ENCODE assay signal across 1 cellular context in the genomic region with DNA sequence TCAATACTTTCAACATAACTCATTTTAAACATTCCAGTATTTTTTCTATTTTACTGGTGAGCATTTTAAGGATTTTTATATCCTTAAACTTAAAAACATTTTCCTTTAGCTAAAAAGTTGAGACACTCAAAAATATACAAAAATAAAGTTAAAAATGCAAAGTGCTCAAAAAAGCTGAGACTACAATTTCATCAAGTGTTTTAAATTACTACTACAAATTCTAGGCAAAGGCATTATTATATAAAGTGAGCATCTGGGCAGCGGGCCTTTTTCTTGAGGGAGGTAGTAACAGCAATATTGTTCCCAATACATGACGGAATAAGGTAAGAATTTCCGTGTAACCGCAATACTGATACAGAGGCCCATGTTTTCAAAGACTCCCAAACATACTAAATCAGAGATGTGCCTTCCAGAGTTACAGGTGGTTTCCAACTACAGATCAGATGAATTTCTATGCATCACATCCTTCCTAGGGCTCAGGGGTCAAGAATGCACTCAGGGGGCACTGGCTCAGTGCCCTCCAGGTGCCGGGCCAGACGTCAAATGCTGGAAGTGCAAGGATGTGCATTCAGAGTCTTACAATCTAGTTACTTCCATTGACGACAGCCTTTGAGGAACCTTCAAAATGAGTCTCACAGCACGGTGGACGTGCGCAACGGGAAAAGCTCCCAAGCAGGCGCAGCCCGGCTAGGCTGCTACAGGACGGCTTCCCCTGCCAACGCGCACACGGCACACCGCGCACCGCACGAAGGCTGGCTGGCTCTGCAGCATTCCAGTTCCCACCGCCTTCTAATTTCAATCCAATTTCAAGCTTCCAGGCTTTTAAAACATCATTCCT.
A peak's percentile ranks its signal among the peaks of the same experiment; 100 is the strongest.
TF ChIP-seq lines count a peak whose summit lies in the region.

No MANE protein-coding gene starts in this region.

TF ChIP-seq in K562, 482 proteins besides CTCF, POLR2A, EP300 and RAD21 (continued from another document and continues in another):
- TF ChIP-seq, protein P1, sequence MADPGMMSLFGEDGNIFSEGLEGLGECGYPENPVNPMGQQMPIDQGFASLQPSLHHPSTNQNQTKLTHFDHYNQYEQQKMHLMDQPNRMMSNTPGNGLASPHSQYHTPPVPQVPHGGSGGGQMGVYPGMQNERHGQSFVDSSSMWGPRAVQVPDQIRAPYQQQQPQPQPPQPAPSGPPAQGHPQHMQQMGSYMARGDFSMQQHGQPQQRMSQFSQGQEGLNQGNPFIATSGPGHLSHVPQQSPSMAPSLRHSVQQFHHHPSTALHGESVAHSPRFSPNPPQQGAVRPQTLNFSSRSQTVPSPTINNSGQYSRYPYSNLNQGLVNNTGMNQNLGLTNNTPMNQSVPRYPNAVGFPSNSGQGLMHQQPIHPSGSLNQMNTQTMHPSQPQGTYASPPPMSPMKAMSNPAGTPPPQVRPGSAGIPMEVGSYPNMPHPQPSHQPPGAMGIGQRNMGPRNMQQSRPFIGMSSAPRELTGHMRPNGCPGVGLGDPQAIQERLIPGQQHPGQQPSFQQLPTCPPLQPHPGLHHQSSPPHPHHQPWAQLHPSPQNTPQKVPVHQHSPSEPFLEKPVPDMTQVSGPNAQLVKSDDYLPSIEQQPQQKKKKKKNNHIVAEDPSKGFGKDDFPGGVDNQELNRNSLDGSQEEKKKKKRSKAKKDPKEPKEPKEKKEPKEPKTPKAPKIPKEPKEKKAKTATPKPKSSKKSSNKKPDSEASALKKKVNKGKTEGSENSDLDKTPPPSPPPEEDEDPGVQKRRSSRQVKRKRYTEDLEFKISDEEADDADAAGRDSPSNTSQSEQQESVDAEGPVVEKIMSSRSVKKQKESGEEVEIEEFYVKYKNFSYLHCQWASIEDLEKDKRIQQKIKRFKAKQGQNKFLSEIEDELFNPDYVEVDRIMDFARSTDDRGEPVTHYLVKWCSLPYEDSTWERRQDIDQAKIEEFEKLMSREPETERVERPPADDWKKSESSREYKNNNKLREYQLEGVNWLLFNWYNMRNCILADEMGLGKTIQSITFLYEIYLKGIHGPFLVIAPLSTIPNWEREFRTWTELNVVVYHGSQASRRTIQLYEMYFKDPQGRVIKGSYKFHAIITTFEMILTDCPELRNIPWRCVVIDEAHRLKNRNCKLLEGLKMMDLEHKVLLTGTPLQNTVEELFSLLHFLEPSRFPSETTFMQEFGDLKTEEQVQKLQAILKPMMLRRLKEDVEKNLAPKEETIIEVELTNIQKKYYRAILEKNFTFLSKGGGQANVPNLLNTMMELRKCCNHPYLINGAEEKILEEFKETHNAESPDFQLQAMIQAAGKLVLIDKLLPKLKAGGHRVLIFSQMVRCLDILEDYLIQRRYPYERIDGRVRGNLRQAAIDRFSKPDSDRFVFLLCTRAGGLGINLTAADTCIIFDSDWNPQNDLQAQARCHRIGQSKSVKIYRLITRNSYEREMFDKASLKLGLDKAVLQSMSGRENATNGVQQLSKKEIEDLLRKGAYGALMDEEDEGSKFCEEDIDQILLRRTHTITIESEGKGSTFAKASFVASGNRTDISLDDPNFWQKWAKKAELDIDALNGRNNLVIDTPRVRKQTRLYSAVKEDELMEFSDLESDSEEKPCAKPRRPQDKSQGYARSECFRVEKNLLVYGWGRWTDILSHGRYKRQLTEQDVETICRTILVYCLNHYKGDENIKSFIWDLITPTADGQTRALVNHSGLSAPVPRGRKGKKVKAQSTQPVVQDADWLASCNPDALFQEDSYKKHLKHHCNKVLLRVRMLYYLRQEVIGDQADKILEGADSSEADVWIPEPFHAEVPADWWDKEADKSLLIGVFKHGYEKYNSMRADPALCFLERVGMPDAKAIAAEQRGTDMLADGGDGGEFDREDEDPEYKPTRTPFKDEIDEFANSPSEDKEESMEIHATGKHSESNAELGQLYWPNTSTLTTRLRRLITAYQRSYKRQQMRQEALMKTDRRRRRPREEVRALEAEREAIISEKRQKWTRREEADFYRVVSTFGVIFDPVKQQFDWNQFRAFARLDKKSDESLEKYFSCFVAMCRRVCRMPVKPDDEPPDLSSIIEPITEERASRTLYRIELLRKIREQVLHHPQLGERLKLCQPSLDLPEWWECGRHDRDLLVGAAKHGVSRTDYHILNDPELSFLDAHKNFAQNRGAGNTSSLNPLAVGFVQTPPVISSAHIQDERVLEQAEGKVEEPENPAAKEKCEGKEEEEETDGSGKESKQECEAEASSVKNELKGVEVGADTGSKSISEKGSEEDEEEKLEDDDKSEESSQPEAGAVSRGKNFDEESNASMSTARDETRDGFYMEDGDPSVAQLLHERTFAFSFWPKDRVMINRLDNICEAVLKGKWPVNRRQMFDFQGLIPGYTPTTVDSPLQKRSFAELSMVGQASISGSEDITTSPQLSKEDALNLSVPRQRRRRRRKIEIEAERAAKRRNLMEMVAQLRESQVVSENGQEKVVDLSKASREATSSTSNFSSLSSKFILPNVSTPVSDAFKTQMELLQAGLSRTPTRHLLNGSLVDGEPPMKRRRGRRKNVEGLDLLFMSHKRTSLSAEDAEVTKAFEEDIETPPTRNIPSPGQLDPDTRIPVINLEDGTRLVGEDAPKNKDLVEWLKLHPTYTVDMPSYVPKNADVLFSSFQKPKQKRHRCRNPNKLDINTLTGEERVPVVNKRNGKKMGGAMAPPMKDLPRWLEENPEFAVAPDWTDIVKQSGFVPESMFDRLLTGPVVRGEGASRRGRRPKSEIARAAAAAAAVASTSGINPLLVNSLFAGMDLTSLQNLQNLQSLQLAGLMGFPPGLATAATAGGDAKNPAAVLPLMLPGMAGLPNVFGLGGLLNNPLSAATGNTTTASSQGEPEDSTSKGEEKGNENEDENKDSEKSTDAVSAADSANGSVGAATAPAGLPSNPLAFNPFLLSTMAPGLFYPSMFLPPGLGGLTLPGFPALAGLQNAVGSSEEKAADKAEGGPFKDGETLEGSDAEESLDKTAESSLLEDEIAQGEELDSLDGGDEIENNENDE (IDR thresholded peaks at IDR 0.05; ENCODE audit: low read depth, low read length) = peak; percentile 20
- TF ChIP-seq, protein P2, sequence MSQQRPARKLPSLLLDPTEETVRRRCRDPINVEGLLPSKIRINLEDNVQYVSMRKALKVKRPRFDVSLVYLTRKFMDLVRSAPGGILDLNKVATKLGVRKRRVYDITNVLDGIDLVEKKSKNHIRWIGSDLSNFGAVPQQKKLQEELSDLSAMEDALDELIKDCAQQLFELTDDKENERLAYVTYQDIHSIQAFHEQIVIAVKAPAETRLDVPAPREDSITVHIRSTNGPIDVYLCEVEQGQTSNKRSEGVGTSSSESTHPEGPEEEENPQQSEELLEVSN (IDR thresholded peaks at IDR 0.05; ENCODE audit: borderline replicate concordance in 1 of 2, extremely low read depth in 1 of 2, insufficient read depth in 1 of 2, insufficient read length in 1 of 2, low read depth in 1 of 2, low read length in 1 of 2, poor library complexity in 1 of 2, severe bottlenecking in 1 of 2) = peak; percentile 43 to 76
- TF ChIP-seq XRCC4 (IDR thresholded peaks at IDR 0.05; ENCODE audit: extremely low read depth, insufficient read depth, insufficient read length) (no peak), MTA3 (IDR thresholded peaks at IDR 0.05; ENCODE audit: borderline replicate concordance) (no peak), PTRF (tag; IDR thresholded peaks at IDR 0.05) (no peak), ESRRA (IDR thresholded peaks at IDR 0.05; ENCODE audit: borderline replicate concordance, low read depth) (peak; percentile 67; the same call in 1 of the 2 replicates), RB1 (IDR thresholded peaks at IDR 0.05; ENCODE audit: low read depth) (no peak), KLF16 (IDR thresholded peaks at IDR 0.05) (no peak), YY1 (IDR thresholded peaks at IDR 0.05; ENCODE audit: borderline replicate concordance in 1 of 3, control insufficient read depth in 1 of 3, extremely low read depth in 1 of 3, insufficient read depth in 3 of 3, insufficient read length in 1 of 3, insufficient replicate concordance in 2 of 3, low read depth in 1 of 3, low read length in 2 of 3) (peak in 1 of 3 experiments; percentile 13), DPF2 (IDR thresholded peaks at IDR 0.05) (peak; percentile 67), HMGN3 (IDR thresholded peaks at IDR 0.05; ENCODE audit: borderline replicate concordance, extremely low read depth, insufficient read length, low read depth, low read length) (no peak), CBFB (CRISPR knock-in tag; IDR thresholded peaks at IDR 0.05) (0 out of 2 replicates have a peak, but pooled peaks have one; percentile 54), RCOR1 (IDR thresholded peaks at IDR 0.05; ENCODE audit: borderline replicate concordance in 1 of 2, low read depth in 2 of 2, low read length in 2 of 2) (peak; percentile 8 to 36; a peak in 2 of 4 replicates), GATAD2B (IDR thresholded peaks at IDR 0.05; ENCODE audit: borderline replicate concordance) (0 out of 2 replicates have a peak, but pooled peaks have one; percentile 38), FOXJ2 (tag; IDR thresholded peaks at IDR 0.05) (no peak), ZNF316 (IDR thresholded peaks at IDR 0.05) (peak; percentile 72), HNRNPLL (IDR thresholded peaks at IDR 0.05; ENCODE audit: low read depth, low read length, poor library complexity, severe bottlenecking) (peak; percentile 68), SP1 (CRISPR knock-in tag; IDR thresholded peaks at IDR 0.05) (0 out of 2 replicates have a peak, but pooled peaks have one; percentile 27), L3MBTL2 (IDR thresholded peaks at IDR 0.05) (peak; percentile 71; the same call in 1 of the 2 replicates)
- TF ChIP-seq, protein P3, sequence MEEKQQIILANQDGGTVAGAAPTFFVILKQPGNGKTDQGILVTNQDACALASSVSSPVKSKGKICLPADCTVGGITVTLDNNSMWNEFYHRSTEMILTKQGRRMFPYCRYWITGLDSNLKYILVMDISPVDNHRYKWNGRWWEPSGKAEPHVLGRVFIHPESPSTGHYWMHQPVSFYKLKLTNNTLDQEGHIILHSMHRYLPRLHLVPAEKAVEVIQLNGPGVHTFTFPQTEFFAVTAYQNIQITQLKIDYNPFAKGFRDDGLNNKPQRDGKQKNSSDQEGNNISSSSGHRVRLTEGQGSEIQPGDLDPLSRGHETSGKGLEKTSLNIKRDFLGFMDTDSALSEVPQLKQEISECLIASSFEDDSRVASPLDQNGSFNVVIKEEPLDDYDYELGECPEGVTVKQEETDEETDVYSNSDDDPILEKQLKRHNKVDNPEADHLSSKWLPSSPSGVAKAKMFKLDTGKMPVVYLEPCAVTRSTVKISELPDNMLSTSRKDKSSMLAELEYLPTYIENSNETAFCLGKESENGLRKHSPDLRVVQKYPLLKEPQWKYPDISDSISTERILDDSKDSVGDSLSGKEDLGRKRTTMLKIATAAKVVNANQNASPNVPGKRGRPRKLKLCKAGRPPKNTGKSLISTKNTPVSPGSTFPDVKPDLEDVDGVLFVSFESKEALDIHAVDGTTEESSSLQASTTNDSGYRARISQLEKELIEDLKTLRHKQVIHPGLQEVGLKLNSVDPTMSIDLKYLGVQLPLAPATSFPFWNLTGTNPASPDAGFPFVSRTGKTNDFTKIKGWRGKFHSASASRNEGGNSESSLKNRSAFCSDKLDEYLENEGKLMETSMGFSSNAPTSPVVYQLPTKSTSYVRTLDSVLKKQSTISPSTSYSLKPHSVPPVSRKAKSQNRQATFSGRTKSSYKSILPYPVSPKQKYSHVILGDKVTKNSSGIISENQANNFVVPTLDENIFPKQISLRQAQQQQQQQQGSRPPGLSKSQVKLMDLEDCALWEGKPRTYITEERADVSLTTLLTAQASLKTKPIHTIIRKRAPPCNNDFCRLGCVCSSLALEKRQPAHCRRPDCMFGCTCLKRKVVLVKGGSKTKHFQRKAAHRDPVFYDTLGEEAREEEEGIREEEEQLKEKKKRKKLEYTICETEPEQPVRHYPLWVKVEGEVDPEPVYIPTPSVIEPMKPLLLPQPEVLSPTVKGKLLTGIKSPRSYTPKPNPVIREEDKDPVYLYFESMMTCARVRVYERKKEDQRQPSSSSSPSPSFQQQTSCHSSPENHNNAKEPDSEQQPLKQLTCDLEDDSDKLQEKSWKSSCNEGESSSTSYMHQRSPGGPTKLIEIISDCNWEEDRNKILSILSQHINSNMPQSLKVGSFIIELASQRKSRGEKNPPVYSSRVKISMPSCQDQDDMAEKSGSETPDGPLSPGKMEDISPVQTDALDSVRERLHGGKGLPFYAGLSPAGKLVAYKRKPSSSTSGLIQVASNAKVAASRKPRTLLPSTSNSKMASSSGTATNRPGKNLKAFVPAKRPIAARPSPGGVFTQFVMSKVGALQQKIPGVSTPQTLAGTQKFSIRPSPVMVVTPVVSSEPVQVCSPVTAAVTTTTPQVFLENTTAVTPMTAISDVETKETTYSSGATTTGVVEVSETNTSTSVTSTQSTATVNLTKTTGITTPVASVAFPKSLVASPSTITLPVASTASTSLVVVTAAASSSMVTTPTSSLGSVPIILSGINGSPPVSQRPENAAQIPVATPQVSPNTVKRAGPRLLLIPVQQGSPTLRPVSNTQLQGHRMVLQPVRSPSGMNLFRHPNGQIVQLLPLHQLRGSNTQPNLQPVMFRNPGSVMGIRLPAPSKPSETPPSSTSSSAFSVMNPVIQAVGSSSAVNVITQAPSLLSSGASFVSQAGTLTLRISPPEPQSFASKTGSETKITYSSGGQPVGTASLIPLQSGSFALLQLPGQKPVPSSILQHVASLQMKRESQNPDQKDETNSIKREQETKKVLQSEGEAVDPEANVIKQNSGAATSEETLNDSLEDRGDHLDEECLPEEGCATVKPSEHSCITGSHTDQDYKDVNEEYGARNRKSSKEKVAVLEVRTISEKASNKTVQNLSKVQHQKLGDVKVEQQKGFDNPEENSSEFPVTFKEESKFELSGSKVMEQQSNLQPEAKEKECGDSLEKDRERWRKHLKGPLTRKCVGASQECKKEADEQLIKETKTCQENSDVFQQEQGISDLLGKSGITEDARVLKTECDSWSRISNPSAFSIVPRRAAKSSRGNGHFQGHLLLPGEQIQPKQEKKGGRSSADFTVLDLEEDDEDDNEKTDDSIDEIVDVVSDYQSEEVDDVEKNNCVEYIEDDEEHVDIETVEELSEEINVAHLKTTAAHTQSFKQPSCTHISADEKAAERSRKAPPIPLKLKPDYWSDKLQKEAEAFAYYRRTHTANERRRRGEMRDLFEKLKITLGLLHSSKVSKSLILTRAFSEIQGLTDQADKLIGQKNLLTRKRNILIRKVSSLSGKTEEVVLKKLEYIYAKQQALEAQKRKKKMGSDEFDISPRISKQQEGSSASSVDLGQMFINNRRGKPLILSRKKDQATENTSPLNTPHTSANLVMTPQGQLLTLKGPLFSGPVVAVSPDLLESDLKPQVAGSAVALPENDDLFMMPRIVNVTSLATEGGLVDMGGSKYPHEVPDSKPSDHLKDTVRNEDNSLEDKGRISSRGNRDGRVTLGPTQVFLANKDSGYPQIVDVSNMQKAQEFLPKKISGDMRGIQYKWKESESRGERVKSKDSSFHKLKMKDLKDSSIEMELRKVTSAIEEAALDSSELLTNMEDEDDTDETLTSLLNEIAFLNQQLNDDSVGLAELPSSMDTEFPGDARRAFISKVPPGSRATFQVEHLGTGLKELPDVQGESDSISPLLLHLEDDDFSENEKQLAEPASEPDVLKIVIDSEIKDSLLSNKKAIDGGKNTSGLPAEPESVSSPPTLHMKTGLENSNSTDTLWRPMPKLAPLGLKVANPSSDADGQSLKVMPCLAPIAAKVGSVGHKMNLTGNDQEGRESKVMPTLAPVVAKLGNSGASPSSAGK (IDR thresholded peaks at IDR 0.05) = peak; percentile 43
- TF ChIP-seq, protein P4, sequence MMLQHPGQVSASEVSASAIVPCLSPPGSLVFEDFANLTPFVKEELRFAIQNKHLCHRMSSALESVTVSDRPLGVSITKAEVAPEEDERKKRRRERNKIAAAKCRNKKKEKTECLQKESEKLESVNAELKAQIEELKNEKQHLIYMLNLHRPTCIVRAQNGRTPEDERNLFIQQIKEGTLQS (IDR thresholded peaks at IDR 0.05) = peak; percentile 77
- TF ChIP-seq, protein P4 (CRISPR knock-in tag; conservative IDR thresholded peaks at IDR 0.05) = 0 out of 2 replicates have a peak, but pooled peaks have one; percentile 32
- TF ChIP-seq, protein P5, sequence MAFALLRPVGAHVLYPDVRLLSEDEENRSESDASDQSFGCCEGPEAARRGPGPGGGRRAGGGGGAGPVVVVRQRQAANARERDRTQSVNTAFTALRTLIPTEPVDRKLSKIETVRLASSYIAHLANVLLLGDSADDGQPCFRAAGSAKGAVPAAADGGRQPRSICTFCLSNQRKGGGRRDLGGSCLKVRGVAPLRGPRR (CRISPR knock-in tag; IDR thresholded peaks at IDR 0.05) = no peak
